Comparison of ENCODE assay signal across 1 cellular context in genomic region chr3:53259427-53260259, GRCh38.
A peak's percentile ranks its signal among the peaks of the same experiment; 100 is the strongest.
TF ChIP-seq lines count a peak whose summit lies in the region.

No MANE protein-coding gene starts in this region.

TF ChIP-seq in HepG2, 621 proteins besides CTCF, POLR2A, EP300 and RAD21 (continued from another document):
- no peak for TF ChIP-seq TRAFD1 (CRISPR knock-in tag; IDR thresholded peaks at IDR 0.05; ENCODE audit: borderline replicate concordance)
- no peak for TF ChIP-seq ZNF546 (CRISPR knock-in tag; conservative IDR thresholded peaks at IDR 0.05)
- no peak for TF ChIP-seq RNF2 (conservative IDR thresholded peaks at IDR 0.05; ENCODE audit: low read depth)
- no peak for TF ChIP-seq ZMAT5 (CRISPR knock-in tag; IDR thresholded peaks at IDR 0.05; ENCODE audit: borderline replicate concordance, low read depth)
- TF ChIP-seq NFATC3 (CRISPR knock-in tag; IDR thresholded peaks at IDR 0.05), result no peak
- TF ChIP-seq KLF13 (CRISPR knock-in tag; IDR thresholded peaks at IDR 0.05), result no peak
- TF ChIP-seq HDAC2 (CRISPR knock-in tag; IDR thresholded peaks at IDR 0.05), result 0 out of 2 replicates have a peak, but pooled peaks have one; percentile 11
- no peak for TF ChIP-seq ZBTB3 (CRISPR knock-in tag; IDR thresholded peaks at IDR 0.05; ENCODE audit: borderline replicate concordance, low read depth)
- TF ChIP-seq ZC3H13 (CRISPR knock-in tag; IDR thresholded peaks at IDR 0.05), result no peak
- no peak for TF ChIP-seq ZZZ3 (CRISPR knock-in tag; IDR thresholded peaks at IDR 0.05; ENCODE audit: borderline replicate concordance)
- TF ChIP-seq ZNF280B (CRISPR knock-in tag; IDR thresholded peaks at IDR 0.05; ENCODE audit: borderline replicate concordance), result no peak; the same call in 1 of the 2 replicates
- no peak for TF ChIP-seq GZF1 (CRISPR knock-in tag; IDR thresholded peaks at IDR 0.05)
- no peak for TF ChIP-seq HOXA9 (CRISPR knock-in tag; IDR thresholded peaks at IDR 0.05; ENCODE audit: borderline replicate concordance)
- TF ChIP-seq GFI1 (CRISPR knock-in tag; IDR thresholded peaks at IDR 0.05; ENCODE audit: borderline replicate concordance), result no peak
- TF ChIP-seq HDAC6 (IDR thresholded peaks at IDR 0.05; ENCODE audit: low read depth, low read length), result no peak
- TF ChIP-seq RXRB (CRISPR knock-in tag; IDR thresholded peaks at IDR 0.05; ENCODE audit: borderline replicate concordance), result no peak
- TF ChIP-seq ZMYM2 (CRISPR knock-in tag; IDR thresholded peaks at IDR 0.05), result no peak
- TF ChIP-seq GABPA (IDR thresholded peaks at IDR 0.05; ENCODE audit: low read depth, low read length), result no peak
- no peak for TF ChIP-seq GABPA (CRISPR knock-in tag; IDR thresholded peaks at IDR 0.05; ENCODE audit: low read depth)
- TF ChIP-seq ARID3A (IDR thresholded peaks at IDR 0.05; ENCODE audit: low read depth, low read length), result no peak
- TF ChIP-seq EEA1 (CRISPR knock-in tag; IDR thresholded peaks at IDR 0.05; ENCODE audit: borderline replicate concordance), result no peak
- no peak for TF ChIP-seq ZNF781 (CRISPR knock-in tag; IDR thresholded peaks at IDR 0.05; ENCODE audit: borderline replicate concordance, not compliant biosample characterization)
- TF ChIP-seq ZSCAN22 (CRISPR knock-in tag; IDR thresholded peaks at IDR 0.05), result no peak
- 0 out of 2 replicates have a peak, but pooled peaks have one; percentile 24 for TF ChIP-seq NCOA1 (CRISPR knock-in tag; IDR thresholded peaks at IDR 0.05)
- no peak for TF ChIP-seq ZNF318 (CRISPR knock-in tag; IDR thresholded peaks at IDR 0.05)
- no peak for TF ChIP-seq PHB2 (IDR thresholded peaks at IDR 0.05; ENCODE audit: partially characterized antibody)
- no peak for TF ChIP-seq PRDM4 (CRISPR knock-in tag; IDR thresholded peaks at IDR 0.05; ENCODE audit: borderline replicate concordance)
- no peak for TF ChIP-seq MTF2 (CRISPR knock-in tag; IDR thresholded peaks at IDR 0.05; ENCODE audit: borderline replicate concordance)
